In genomic region chr19:5434970-5435641, GRCh38 we compare ENCODE assay signal across 10 cellular contexts. TPM values are rescaled to one million over a fixed set of nuclear protein-coding genes. Genes with fewer than 3 reads are reported as not detected.
DNase-seq lines count a peak whose midpoint lies in the region; ATAC-seq and TF ChIP-seq lines count a peak whose summit lies in the region.
"Had no signal": no experiment of that assay in that cellular context is flagged by ENCODE, and none has a peak within 500 bp of the region (broad histone marks: within the 10 kb centered on the region; RNA-seq: fewer than 3 reads in every experiment).

No MANE protein-coding gene starts in this region.

- DNase-seq in Ammon's horn (ENCODE audit: low spot score) (peak; percentile 53), OCI-M1 (lab: John Stamatoyannopoulos, UW) (peak; percentile 83), caudate nucleus (lab: John Stamatoyannopoulos, UW) (peak in 43 of 61 donors; percentile 0 to 87 (median 38)), smooth muscle cell (lab: John Stamatoyannopoulos, UW; ENCODE audit: unreplicated experiment) (no peak), sigmoid colon (no peak), MV-4-11 (lab: John Stamatoyannopoulos, UW) (no peak), left ventricle myocardium inferior (no peak)
- DNase-seq: esophagus squamous epithelium had no signal

- no peaks in the 10 kb centered on the region for H3K27me3 ChIP-seq in smooth muscle cell (ENCODE audit: low read depth)
- H3K27me3 ChIP-seq in sigmoid colon = peaks cover 5 to 55% (median 17%) of the 10 kb centered on the region in 3 donors
- peaks cover 95% of the 10 kb centered on the region for H3K27me3 ChIP-seq in left ventricle myocardium inferior (ENCODE audit: low read depth)

- H3K4me1 ChIP-seq in smooth muscle cell (ENCODE audit: low read depth) (peaks cover 7% of the 10 kb centered on the region), sigmoid colon (peaks cover 0 to 6% (median 0%) of the 10 kb centered on the region in 4 donors), left ventricle myocardium inferior (no peaks in the 10 kb centered on the region)

- intact Hi-C loops in sigmoid colon (cut with DNase I) = no loop called here
- intact Hi-C loops in left ventricle myocardium inferior (cut with micrococcal nuclease) = no loop called here

- H3K79me2 ChIP-seq in smooth muscle cell (ENCODE audit: low read depth) = no peaks in the 10 kb centered on the region

- H3K27ac ChIP-seq in caudate nucleus (ENCODE audit: low read depth, low read length) (no peak overlapping the region), smooth muscle cell (ENCODE audit: low read depth) (peak overlapping the region; percentile 75), sigmoid colon (no peak overlapping the region), left ventricle myocardium inferior (replicated peaks) (no peak overlapping the region)
- H3K27ac ChIP-seq: esophagus squamous epithelium, SK-N-MC had no signal

- ATAC-seq in HG03097 (IDR thresholded peaks at IDR 0.05; ENCODE audit: low FRiP score, unreplicated experiment) = no peak

- no peak overlapping the region for H3K4me2 ChIP-seq in smooth muscle cell

- peaks cover 13% of the 10 kb centered on the region for H3F3A ChIP-seq in smooth muscle cell (ENCODE audit: low read depth)

- no peak for TF ChIP-seq EP300 in sigmoid colon (IDR thresholded peaks at IDR 0.05)

- no peak overlapping the region for H2AFZ ChIP-seq in smooth muscle cell (ENCODE audit: low read depth)

- H3K36me3 ChIP-seq in smooth muscle cell (ENCODE audit: low read depth) (no peaks in the 10 kb centered on the region), sigmoid colon (no peaks in the 10 kb centered on the region), left ventricle myocardium inferior (no peaks in the 10 kb centered on the region)
- H3K36me3 ChIP-seq: esophagus squamous epithelium had no signal

- 41% methylated on average over 9 of the region's 9 CpGs for WGBS in smooth muscle cell (ENCODE audit: low lambda C conversion rate)
- WGBS in sigmoid colon, 2 donors = 67 to 71% methylated on average over 9 of the region's 9 CpGs

- H4K20me1 ChIP-seq in smooth muscle cell (ENCODE audit: low read depth) = no peaks in the 10 kb centered on the region

- no peak for TF ChIP-seq POLR2A in sigmoid colon (IDR thresholded peaks at IDR 0.05)

- TF ChIP-seq CTCF in smooth muscle cell (IDR thresholded peaks at IDR 0.05; ENCODE audit: borderline replicate concordance, insufficient read depth, poor library complexity, severe bottlenecking) (no peak), sigmoid colon (IDR thresholded peaks at IDR 0.05) (no peak), left ventricle myocardium inferior (IDR thresholded peaks at IDR 0.05; ENCODE audit: borderline replicate concordance) (no peak)

- H3K4me3 ChIP-seq in smooth muscle cell = no peak overlapping the region
- H3K4me3 ChIP-seq in sigmoid colon = no peak overlapping the region
- H3K4me3 ChIP-seq in left ventricle myocardium inferior = no peak overlapping the region
- H3K4me3 ChIP-seq: esophagus squamous epithelium, SK-N-MC had no signal

- H3K9me3 ChIP-seq in smooth muscle cell (replicated peaks; ENCODE audit: low read depth) (no peaks in the 10 kb centered on the region), sigmoid colon (no peaks in the 10 kb centered on the region), left ventricle myocardium inferior (replicated peaks) (peaks cover 4% of the 10 kb centered on the region)
- H3K9me3 ChIP-seq: esophagus squamous epithelium had no signal

- H3K9ac ChIP-seq in smooth muscle cell (ENCODE audit: low read depth) = peak overlapping the region; percentile 37

RNA-seq across cellular contexts. Expression of gene ZNRF4, which starts 20.1 kb away (rescaled TPM):
- total RNA-seq in smooth muscle cell (not detected in 2 replicates), sigmoid colon (not detected), left ventricle myocardium inferior (not detected)
- polyA plus RNA-seq in smooth muscle cell (not detected in 2 replicates), sigmoid colon (not detected)
- total RNA-seq: esophagus squamous epithelium had no signal

Comparison
In these comparisons a context has a peak if more than half of its experiments do, and no peak if none do; other contexts are left out.
1. DNase-seq: peak in Ammon's horn (single experiment), OCI-M1 (single experiment) and caudate nucleus (43 of 61); none in smooth muscle cell (single experiment), sigmoid colon (single experiment), MV-4-11 (single experiment) and left ventricle myocardium inferior (single experiment).